In the genomic region with DNA sequence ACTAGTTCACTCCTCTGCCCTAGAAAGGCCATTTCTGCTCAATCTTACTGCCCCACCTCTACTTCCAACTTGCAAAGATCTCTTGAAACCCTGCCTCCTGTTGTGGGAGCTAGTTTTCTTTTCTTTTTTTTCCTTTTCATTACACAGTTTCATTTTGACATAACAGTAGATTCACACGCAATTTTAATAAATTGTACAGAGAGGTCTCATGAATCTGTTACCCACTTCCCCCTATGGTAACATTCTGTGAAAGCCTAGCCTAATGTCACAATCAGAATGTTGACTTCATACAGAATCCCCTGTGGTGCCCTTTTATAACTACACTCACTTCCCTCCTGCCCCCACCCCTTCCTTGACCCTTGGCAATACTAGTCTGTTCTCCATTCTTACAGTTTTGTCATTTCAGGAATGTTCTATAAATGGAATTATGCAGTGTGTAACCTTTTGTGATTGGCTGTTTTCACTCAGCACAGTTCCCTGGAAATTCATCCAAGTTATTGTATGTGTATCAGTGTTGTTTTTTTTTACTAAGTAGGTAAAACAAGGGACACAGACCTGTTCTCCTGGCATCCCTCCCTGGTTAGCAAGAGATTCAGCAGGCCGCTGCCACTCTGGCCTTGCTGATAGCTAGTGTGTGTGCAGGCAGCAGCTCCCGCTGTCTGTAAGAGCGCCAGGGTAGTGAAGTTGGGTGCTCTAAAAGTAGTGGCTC, we compare ENCODE assay signal across 8 cellular contexts. TPM values are rescaled to one million over a fixed set of nuclear protein-coding genes. Genes with fewer than 3 reads are reported as not detected.
DNase-seq lines count a peak whose midpoint lies in the region; ATAC-seq and TF ChIP-seq lines count a peak whose summit lies in the region.

No MANE protein-coding gene starts in this region.

- peaks cover 20% of the 10 kb centered on the region for H3K4me1 Mint-ChIP-seq in activated naive CD8-positive, alpha-beta T cell treated with anti-CD3 and anti-CD28 coated beads, Interleukin-2, amount 50 U/mL, for 24 hours

- H2AFZ ChIP-seq in PC-9: no peak overlapping the region

- no peaks in the 10 kb centered on the region for H4K20me1 ChIP-seq in PC-9 (ENCODE audit: insufficient read depth)

- POLR2A ChIA-PET in PC-9 (lab: Charles Lee; ENCODE audit: unreplicated experiment): interaction anchor here (0.6 kb wide), 1 partner anchor 53 kb away, joined by 12 read pairs; no protein-coding TSS in a partner anchor

- no peaks in the 10 kb centered on the region; the same call in 1 of the 2 replicates for H3F3A ChIP-seq in PC-9 (ENCODE audit: insufficient read depth, low read depth)

- no TSS peak for BruUV-seq in PC-9 (replicated peaks; lab: Mats Ljungman, UMichigan)

- H3K27me3 Mint-ChIP-seq in activated naive CD8-positive, alpha-beta T cell treated with anti-CD3 and anti-CD28 coated beads, Interleukin-2, amount 50 U/mL, for 24 hours: peaks cover 2% of the 10 kb centered on the region

- no peak overlapping the region for H3K4me3 ChIP-seq in PC-9
- no peak overlapping the region for H3K4me3 ChIP-seq in BE2C (ENCODE audit: low read depth, low read length)

- H3K36me3 Mint-ChIP-seq in activated naive CD8-positive, alpha-beta T cell treated with anti-CD3 and anti-CD28 coated beads, Interleukin-2, amount 50 U/mL, for 24 hours (ENCODE audit: low read depth): no peaks in the 10 kb centered on the region

- H3K4me1 ChIP-seq in PC-9 (replicated peaks; ENCODE audit: insufficient read depth) (peaks cover 8% of the 10 kb centered on the region), BE2C (peaks cover 29% of the 10 kb centered on the region)

- H3K9me3 Mint-ChIP-seq in activated naive CD8-positive, alpha-beta T cell treated with anti-CD3 and anti-CD28 coated beads, Interleukin-2, amount 50 U/mL, for 24 hours: no peaks in the 10 kb centered on the region

- peak overlapping the region; percentile 42 for H3K4me3 Mint-ChIP-seq in activated naive CD8-positive, alpha-beta T cell treated with anti-CD3 and anti-CD28 coated beads, Interleukin-2, amount 50 U/mL, for 24 hours

- peaks cover 8% of the 10 kb centered on the region; the same call in 1 of the 2 replicates for H3K9me3 ChIP-seq in PC-9 (ENCODE audit: insufficient read depth, low read depth)
- H3K9me3 ChIP-seq in BE2C: peaks cover 2% of the 10 kb centered on the region; the same call in 1 of the 2 replicates

- peak; percentile 53 for ATAC-seq in GM21529 (IDR thresholded peaks at IDR 0.05; ENCODE audit: unreplicated experiment)
- ATAC-seq in activated naive CD8-positive, alpha-beta T cell treated with anti-CD3 and anti-CD28 coated beads, Interleukin-2, amount 50 U/mL, for 24 hours: peak; percentile 78

- DNase-seq in activated naive CD8-positive, alpha-beta T cell treated with anti-CD3 and anti-CD28 coated beads, Interleukin-2, amount 50 U/mL, for 24 hours: no peak
- DNase-seq in H4 (ENCODE audit: low spot score) (no peak), PC-9 (no peak), BE2C (no peak)
- DNase-seq in activated CD4-positive, alpha-beta T cell treated with anti-CD3 and anti-CD28 coated beads, Interleukin-2, amount 50 U/mL, for 4 hours: no peak

- H3K79me2 ChIP-seq in PC-9 (ENCODE audit: low read depth): no peaks in the 10 kb centered on the region

- H3K4me2 ChIP-seq in PC-9: no peak overlapping the region

- H3K27ac ChIP-seq in layer of hippocampus (ENCODE audit: low read depth, low read length) (peak overlapping the region; percentile 80), temporal lobe (ENCODE audit: low read depth, low read length) (peak overlapping the region; percentile 98), PC-9 (no peak overlapping the region)

- H3K36me3 ChIP-seq in PC-9 (ENCODE audit: low read depth): no peaks in the 10 kb centered on the region
- H3K36me3 ChIP-seq in BE2C: no peaks in the 10 kb centered on the region

- peak overlapping the region; percentile 76 for H3K27ac Mint-ChIP-seq in activated naive CD8-positive, alpha-beta T cell treated with anti-CD3 and anti-CD28 coated beads, Interleukin-2, amount 50 U/mL, for 24 hours

- no peak for TF ChIP-seq CTCF in PC-9 (conservative IDR thresholded peaks at IDR 0.05)
- no peak for TF ChIP-seq CTCF in BE2C (IDR thresholded peaks at IDR 0.05; ENCODE audit: low read depth, low read length)

- CTCF ChIA-PET in PC-9 (lab: Charles Lee): interaction anchor here (0.5 to 0.6 kb wide), 2 partner anchors 10 to 1111 kb away, joined by 3 to 4 read pairs; partner anchors contain the start of gene P4HA1

- no peaks in the 10 kb centered on the region for H3K27me3 ChIP-seq in layer of hippocampus (ENCODE audit: control insufficient read depth, insufficient read depth, low read length)
- no peaks in the 10 kb centered on the region for H3K27me3 ChIP-seq in PC-9 (ENCODE audit: insufficient read depth, low read depth)
- H3K27me3 ChIP-seq in BE2C: no peaks in the 10 kb centered on the region

- H3K9me2 ChIP-seq in PC-9 (ENCODE audit: insufficient read depth): no peaks in the 10 kb centered on the region

- intact Hi-C loops in PC-9 (cut with micrococcal nuclease; ENCODE audit: unreplicated experiment): no loop called here

RNA-seq across cellular contexts. Expression of gene CHST3, which starts 21.5 kb away (rescaled TPM):
- total RNA-seq in temporal lobe: 5.4 TPM
- 4.0 and 4.3 TPM in 2 replicates for total RNA-seq in H4 (2014; rRNA removed; shearing (Covaris generic))
- total RNA-seq in PC-9 (2021): 21.3 and 23.3 TPM in 2 replicates
- polyA plus RNA-seq in BE2C (2012; ENCODE audit: insufficient read depth, insufficient read length, low read depth): 21.1 TPM
